ENCODE assay signal across 40 cellular contexts in the genomic region with DNA sequence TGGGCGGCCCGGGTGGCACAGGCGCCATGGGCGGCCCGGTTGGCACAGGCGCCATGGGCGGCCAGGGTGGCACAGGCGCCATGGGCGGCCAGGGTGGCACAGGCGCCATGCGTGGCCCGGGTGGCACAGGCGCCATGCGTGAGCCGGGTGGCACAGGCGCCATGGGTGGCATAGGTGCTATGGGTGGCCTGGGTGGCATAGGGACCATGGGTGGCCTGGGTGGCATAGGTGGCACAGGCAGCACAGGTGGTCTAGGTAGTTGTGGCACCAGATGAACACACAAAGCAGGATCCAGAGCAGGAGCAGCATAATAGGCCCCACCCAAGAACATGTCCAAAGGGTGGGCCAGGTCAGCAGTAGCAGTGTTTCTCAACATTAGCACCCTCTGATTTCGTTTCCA. TPM values are rescaled to one million over a fixed set of nuclear protein-coding genes. Genes with fewer than 3 reads are reported as not detected.
"Had no signal": no experiment of that assay in that cellular context is flagged by ENCODE, and none has a peak within 500 bp of the region (broad histone marks: within the 10 kb centered on the region; RNA-seq: fewer than 3 reads in every experiment).

No MANE protein-coding gene starts in this region.

- DNase-seq: activated B cell treated with CpG ODN at 0.5 μM for 24 hours; activated CD4-positive, alpha-beta memory T cell treated with anti-CD3 and anti-CD28 coated beads for 36 hours; activated CD4-positive, alpha-beta T cell treated with anti-CD3 and anti-CD28 coated beads for 4 hours; activated CD4-positive, alpha-beta T cell treated with anti-CD3 and anti-CD28 coated beads, Interleukin-2, amount 10 ng/mL, durations not matched to agents 24 days and 14 days; activated CD4-positive, alpha-beta T cell treated with anti-CD3 and anti-CD28 coated beads, Interleukin-2, amount 50 U/mL, for 1 hour; activated CD4-positive, alpha-beta T cell treated with anti-CD3 and anti-CD28 coated beads, Interleukin-2, amount 50 U/mL, for 4 hours; activated CD4-positive, CD25-positive, alpha-beta regulatory T cell treated with anti-CD3 and anti-CD28 coated beads, Interleukin-2, amount 50 U/mL, for 72 hours; activated CD8-positive, alpha-beta memory T cell treated with anti-CD3 and anti-CD28 coated beads, Interleukin-2, amount 50 U/mL, for 4 hours; activated CD8-positive, alpha-beta T cell treated with anti-CD3 and anti-CD28 coated beads for 36 hours; activated effector memory CD4-positive, alpha-beta T cell treated with Interleukin-2 at 50 U/mL for 16 hours; activated gamma-delta T cell; activated naive CD4-positive, alpha-beta T cell treated with anti-CD3 and anti-CD28 coated beads, Interleukin-2, amount 10 ng/mL, durations not matched to agents 7 days and 5 days; activated naive CD4-positive, alpha-beta T cell treated with Interleukin-2 at 50 U/mL for 16 hours; activated naive CD8-positive, alpha-beta T cell treated with anti-CD3 and anti-CD28 coated beads, Interleukin-2, amount 10 ng/mL, durations not matched to agents 7 days and 5 days; activated naive CD8-positive, alpha-beta T cell treated with anti-CD3 and anti-CD28 coated beads, Interleukin-2, amount 50 U/mL, for 24 hours; activated T-cell treated with anti-CD3 and anti-CD28 coated beads for 4 hours; activated T-cell treated with anti-CD3 and anti-CD28 coated beads, Interleukin-2, amount 50 U/mL, for 1 hour; activated T-cell treated with anti-CD3 and anti-CD28 coated beads, Interleukin-2, amount 50 U/mL, for 4 hours; activated T-cell treated with anti-CD3 and anti-CD28 coated beads, Interleukin-2, amount 50 U/mL, for 72 hours; amygdala; anterior cingulate cortex; caudate nucleus; cerebellar nuclear complex; T-helper 2 cell; T-helper 9 cell had no signal

- H3K27ac ChIP-seq: ascending aorta, cardiac muscle cell, VCaP had no signal

- H3K36me3 Mint-ChIP-seq: activated CD4-positive, alpha-beta memory T cell treated with anti-CD3 and anti-CD28 coated beads for 36 hours; activated naive CD4-positive, alpha-beta T cell treated with anti-CD3 and anti-CD28 coated beads, Interleukin-2, amount 10 ng/mL, durations not matched to agents 7 days and 5 days; activated naive CD4-positive, alpha-beta T cell treated with anti-CD3 and anti-CD28 coated beads, Interleukin-2, amount 50 U/mL, for 24 hours; activated naive CD8-positive, alpha-beta T cell; activated naive CD8-positive, alpha-beta T cell treated with anti-CD3 and anti-CD28 coated beads, Interleukin-2, amount 10 ng/mL, durations not matched to agents 7 days and 5 days; brain had no signal

- ATAC-seq: activated CD8-positive, alpha-beta T cell treated with anti-CD3 and anti-CD28 coated beads for 36 hours; activated naive CD8-positive, alpha-beta T cell treated with anti-CD3 and anti-CD28 coated beads, Interleukin-2, amount 50 U/mL, for 24 hours; activated T-cell treated with anti-CD3 and anti-CD28 coated beads, Interleukin-2, amount 50 U/mL, for 4 hours; activated T-cell treated with anti-CD3 and anti-CD28 coated beads, Interleukin-2, amount 50 U/mL, for 72 hours had no signal

- H3K4me1 ChIP-seq: ascending aorta had no signal

- H3K4me3 ChIP-seq: ascending aorta, cardiac muscle cell had no signal

- H3K36me3 ChIP-seq: ascending aorta, cardiac muscle cell had no signal

- H3K27ac Mint-ChIP-seq: activated B cell treated with CpG ODN at 0.5 μM for 24 hours; activated CD4-positive, alpha-beta memory T cell treated with anti-CD3 and anti-CD28 coated beads for 36 hours; activated CD4-positive, alpha-beta T cell treated with anti-CD3 and anti-CD28 coated beads, Interleukin-2, amount 10 ng/mL, durations not matched to agents 24 days and 14 days; activated CD8-positive, alpha-beta T cell treated with anti-CD3 and anti-CD28 coated beads for 36 hours; activated naive CD4-positive, alpha-beta T cell treated with anti-CD3 and anti-CD28 coated beads, Interleukin-2, amount 10 ng/mL, durations not matched to agents 7 days and 5 days; activated naive CD4-positive, alpha-beta T cell treated with anti-CD3 and anti-CD28 coated beads, Interleukin-2, amount 50 U/mL, for 24 hours; activated naive CD8-positive, alpha-beta T cell; activated naive CD8-positive, alpha-beta T cell treated with anti-CD3 and anti-CD28 coated beads, Interleukin-2, amount 10 ng/mL, durations not matched to agents 7 days and 5 days; activated naive CD8-positive, alpha-beta T cell treated with anti-CD3 and anti-CD28 coated beads, Interleukin-2, amount 50 U/mL, for 24 hours; activated T-cell treated with anti-CD3 and anti-CD28 coated beads, Interleukin-2, amount 50 U/mL, for 72 hours; activated T-helper 1 cell treated with anti-CD3 and anti-CD28 coated beads, Interleukin-12 subunit alpha, Interleukin-12 subunit beta, Interleukin-2, Interleukin-4 antibody, amounts not matched to agents 30 ng/mL and 10 ng/mL and 1 ng/mL, durations not matched to agents 14 hours and 24 hours and 36 hours; activated T-helper 2 cell treated with anti-CD3 and anti-CD28 coated beads, Interferon-gamma antibody, Interleukin-2, Interleukin-4, amounts not matched to agents 10 μg/mL and 5 μg/mL and 100 μg/mL, durations not matched to agents 14 hours and 24 hours and 36 hours; brain; T-helper 1 cell treated with Interleukin-12 subunit alpha and Interleukin-12 subunit beta and Interleukin-4 antibody, amounts not matched to agents 30 μg/mL and 1 μg/mL, for 36 hours; T-helper 2 cell treated with Interferon-gamma antibody and Interleukin-4, amounts not matched to agents 5 μg/mL and 100 μg/mL, for 36 hours had no signal

- H3K4me3 Mint-ChIP-seq: activated B cell treated with CpG ODN at 0.5 μM for 24 hours; activated CD4-positive, alpha-beta memory T cell treated with anti-CD3 and anti-CD28 coated beads for 36 hours; activated CD4-positive, alpha-beta T cell treated with anti-CD3 and anti-CD28 coated beads, Interleukin-2, amount 10 ng/mL, durations not matched to agents 24 days and 14 days; activated CD8-positive, alpha-beta T cell treated with anti-CD3 and anti-CD28 coated beads for 36 hours; activated naive CD4-positive, alpha-beta T cell treated with anti-CD3 and anti-CD28 coated beads, Interleukin-2, amount 10 ng/mL, durations not matched to agents 7 days and 5 days; activated naive CD4-positive, alpha-beta T cell treated with anti-CD3 and anti-CD28 coated beads, Interleukin-2, amount 50 U/mL, for 24 hours; activated naive CD8-positive, alpha-beta T cell; activated naive CD8-positive, alpha-beta T cell treated with anti-CD3 and anti-CD28 coated beads, Interleukin-2, amount 10 ng/mL, durations not matched to agents 7 days and 5 days; activated naive CD8-positive, alpha-beta T cell treated with anti-CD3 and anti-CD28 coated beads, Interleukin-2, amount 50 U/mL, for 24 hours; activated T-cell treated with anti-CD3 and anti-CD28 coated beads, Interleukin-2, amount 50 U/mL, for 4 hours; activated T-cell treated with anti-CD3 and anti-CD28 coated beads, Interleukin-2, amount 50 U/mL, for 72 hours; activated T-helper 1 cell treated with anti-CD3 and anti-CD28 coated beads, Interleukin-12 subunit alpha, Interleukin-12 subunit beta, Interleukin-2, Interleukin-4 antibody, amounts not matched to agents 30 ng/mL and 10 ng/mL and 1 ng/mL, durations not matched to agents 14 hours and 24 hours and 36 hours; brain; central memory CD8-positive, alpha-beta T cell; T-helper 1 cell treated with Interleukin-12 subunit alpha and Interleukin-12 subunit beta and Interleukin-4 antibody, amounts not matched to agents 30 μg/mL and 1 μg/mL, for 36 hours; T-helper 2 cell treated with Interferon-gamma antibody and Interleukin-4, amounts not matched to agents 5 μg/mL and 100 μg/mL, for 36 hours had no signal

- H3K9me3 ChIP-seq: ascending aorta had no signal

- H3K9me3 Mint-ChIP-seq: activated B cell treated with CpG ODN at 0.5 μM for 24 hours; activated CD4-positive, alpha-beta memory T cell treated with anti-CD3 and anti-CD28 coated beads for 36 hours; activated CD4-positive, alpha-beta T cell treated with anti-CD3 and anti-CD28 coated beads, Interleukin-2, amount 10 ng/mL, durations not matched to agents 24 days and 14 days; activated CD8-positive, alpha-beta T cell treated with anti-CD3 and anti-CD28 coated beads for 36 hours; activated naive CD4-positive, alpha-beta T cell treated with anti-CD3 and anti-CD28 coated beads, Interleukin-2, amount 10 ng/mL, durations not matched to agents 7 days and 5 days; activated naive CD4-positive, alpha-beta T cell treated with anti-CD3 and anti-CD28 coated beads, Interleukin-2, amount 50 U/mL, for 24 hours; activated naive CD8-positive, alpha-beta T cell treated with anti-CD3 and anti-CD28 coated beads, Interleukin-2, amount 10 ng/mL, durations not matched to agents 7 days and 5 days; activated naive CD8-positive, alpha-beta T cell treated with anti-CD3 and anti-CD28 coated beads, Interleukin-2, amount 50 U/mL, for 24 hours; activated T-cell treated with anti-CD3 and anti-CD28 coated beads, Interleukin-2, amount 50 U/mL, for 4 hours; activated T-cell treated with anti-CD3 and anti-CD28 coated beads, Interleukin-2, amount 50 U/mL, for 72 hours; activated T-helper 1 cell treated with anti-CD3 and anti-CD28 coated beads, Interleukin-12 subunit alpha, Interleukin-12 subunit beta, Interleukin-2, Interleukin-4 antibody, amounts not matched to agents 30 ng/mL and 10 ng/mL and 1 ng/mL, durations not matched to agents 14 hours and 24 hours and 36 hours; activated T-helper 2 cell treated with anti-CD3 and anti-CD28 coated beads, Interferon-gamma antibody, Interleukin-2, Interleukin-4, amounts not matched to agents 10 μg/mL and 5 μg/mL and 100 μg/mL, durations not matched to agents 14 hours and 24 hours and 36 hours; central memory CD8-positive, alpha-beta T cell; T-helper 1 cell treated with Interleukin-12 subunit alpha and Interleukin-12 subunit beta and Interleukin-4 antibody, amounts not matched to agents 30 μg/mL and 1 μg/mL, for 36 hours; T-helper 2 cell treated with Interferon-gamma antibody and Interleukin-4, amounts not matched to agents 5 μg/mL and 100 μg/mL, for 36 hours had no signal

- FAIRE-seq: bronchial epithelial cell, TTC549 had no signal

RNA-seq across cellular contexts. Expression of gene ESX1, which starts 4.3 kb away (rescaled TPM):
- total RNA-seq: activated B cell treated with CpG ODN at 0.5 μM for 24 hours; activated CD4-positive, alpha-beta memory T cell treated with anti-CD3 and anti-CD28 coated beads for 36 hours; activated CD4-positive, alpha-beta T cell treated with anti-CD3 and anti-CD28 coated beads, Interleukin-2, amount 10 ng/mL, durations not matched to agents 24 days and 14 days; activated CD8-positive, alpha-beta T cell treated with anti-CD3 and anti-CD28 coated beads for 36 hours; activated naive CD8-positive, alpha-beta T cell treated with anti-CD3 and anti-CD28 coated beads, Interleukin-2, amount 10 ng/mL, durations not matched to agents 7 days and 5 days; activated T-cell treated with anti-CD3 and anti-CD28 coated beads, Interleukin-2, amount 50 U/mL, for 4 hours; activated T-cell treated with anti-CD3 and anti-CD28 coated beads, Interleukin-2, amount 50 U/mL, for 72 hours; activated T-helper 1 cell treated with anti-CD3 and anti-CD28 coated beads, Interleukin-12 subunit alpha, Interleukin-12 subunit beta, Interleukin-2, Interleukin-4 antibody, amounts not matched to agents 30 ng/mL and 10 ng/mL and 1 ng/mL, durations not matched to agents 14 hours and 24 hours and 36 hours; ascending aorta; bronchial epithelial cell; cardiac muscle cell; chondrocyte had no signal
- polyA plus RNA-seq: adipose tissue, cardiac muscle cell had no signal
